Comparison of ENCODE assay signal across 9 cellular contexts in genomic region chr7:154789404-154789803, GRCh38.
DNase-seq lines count a peak whose midpoint lies in the region; ATAC-seq, FAIRE-seq and TF ChIP-seq lines count a peak whose summit lies in the region.
"Had no signal": no experiment of that assay in that cellular context is flagged by ENCODE, and none has a peak within 500 bp of the region (broad histone marks: within the 10 kb centered on the region; RNA-seq: fewer than 3 reads in every experiment).

No MANE protein-coding gene starts in this region.

- no peak overlapping the region for H3K27ac Mint-ChIP-seq in T-helper 17 cell
- H3K27ac Mint-ChIP-seq: CD4-positive, CD25-positive, alpha-beta regulatory T cell had no signal

- no peak overlapping the region for H3K4me3 ChIP-seq in A673 (ENCODE audit: low read depth, low read length, poor library complexity, severe bottlenecking)
- H3K4me3 ChIP-seq in HCT116 (replicated peaks in 1 of 2; ENCODE audit: low read depth in 1 of 2, low read length in 2 of 2) = no peak overlapping the region
- H3K4me3 ChIP-seq in kidney (ENCODE audit: low read length in 2 of 2) = no peak overlapping the region

- ATAC-seq in HCT116 (peak; percentile 71), T-helper 17 cell (no peak), GM18873 (IDR thresholded peaks at IDR 0.05; ENCODE audit: low FRiP score, unreplicated experiment) (no peak)

- H3K9me2 ChIP-seq in HCT116 (ENCODE audit: insufficient read depth) = no peaks in the 10 kb centered on the region

- H2AFZ ChIP-seq in HCT116 (ENCODE audit: low read depth, low read length, poor library complexity, severe bottlenecking) = no peak overlapping the region

- no peaks in the 10 kb centered on the region for H3K36me3 Mint-ChIP-seq in T-helper 17 cell (ENCODE audit: low read depth)
- H3K36me3 Mint-ChIP-seq: CD4-positive, CD25-positive, alpha-beta regulatory T cell had no signal

- DNase-seq in A673 (ENCODE audit: low spot score) (no peak), HCT116 (ENCODE audit: low read depth, low spot score) (peak; percentile 8), RCC 7860 (ENCODE audit: low spot score) (peak; percentile 41), kidney (no peak), 8988T (no peak), HCEC 1CT (no peak), T-helper 17 cell (no peak)
- DNase-seq: CD4-positive, CD25-positive, alpha-beta regulatory T cell had no signal

- H3K4me1 ChIP-seq in A673 (ENCODE audit: insufficient read depth, low read length, poor library complexity, severe bottlenecking) (no peaks in the 10 kb centered on the region), HCT116 (ENCODE audit: control insufficient read depth in 1 of 2, insufficient read depth in 2 of 2, low read length in 2 of 2) (no peaks in the 10 kb centered on the region), kidney (ENCODE audit: control insufficient read depth in 1 of 2, insufficient read depth in 1 of 2, low read depth in 1 of 2, low read length in 2 of 2) (no peaks in the 10 kb centered on the region)

- H3K27me3 ChIP-seq in A673 (replicated peaks; ENCODE audit: insufficient read depth, low read depth, low read length, poor library complexity) (peaks cover 24% of the 10 kb centered on the region), HCT116 (ENCODE audit: insufficient read depth, low read length) (no peaks in the 10 kb centered on the region)

- CTCF ChIA-PET in A673 (lab: Charles Lee) = no interaction called here
- CTCF ChIA-PET in HCT116 (lab: Charles Lee) = no interaction called here

- peaks cover 16% of the 10 kb centered on the region for H3K27me3 Mint-ChIP-seq in T-helper 17 cell

- H3K27ac ChIP-seq in A673 (ENCODE audit: low read depth, low read length, poor library complexity, severe bottlenecking) = no peak overlapping the region
- H3K27ac ChIP-seq in HCT116 (ENCODE audit: low read depth, low read length) = no peak overlapping the region
- H3K27ac ChIP-seq in kidney (ENCODE audit: low read depth in 2 of 2, low read length in 2 of 2) = no peak overlapping the region

- no TSS peak for BruUV-seq in A673 (replicated peaks; lab: Mats Ljungman, UMichigan)
- no TSS peak for BruUV-seq in HCT116 (replicated peaks; lab: Mats Ljungman, UMichigan)

- H3K4me2 ChIP-seq in HCT116 (ENCODE audit: low read length) = no peak overlapping the region

- POLR2A ChIA-PET in A673 (lab: Charles Lee; ENCODE audit: low non-redundant PET) = interaction anchor here (0.6 kb wide), 1 partner anchor 274 kb away, joined by 5 read pairs; no protein-coding TSS in a partner anchor
- POLR2A ChIA-PET in HCT116 (lab: Charles Lee) = no interaction called here

- peak; percentile 34 for TF ChIP-seq CTCF in A673 (conservative IDR thresholded peaks at IDR 0.05; ENCODE audit: low read depth, low read length)
- TF ChIP-seq CTCF in HCT116 (IDR thresholded peaks at IDR 0.05 in 2 of 3, conservative IDR thresholded peaks at IDR 0.05 in 1 of 3; ENCODE audit: borderline replicate concordance in 1 of 3, insufficient read depth in 1 of 3, low read depth in 2 of 3, low read length in 2 of 3) = peak; percentile 10 to 57 (median 50); a peak in 4 of 6 replicates
- TF ChIP-seq CTCF in kidney (IDR thresholded peaks at IDR 0.05; ENCODE audit: borderline replicate concordance, extremely low read depth, insufficient read depth) = peak; percentile 6

- H3K4me3 Mint-ChIP-seq in T-helper 17 cell = no peak overlapping the region
- H3K4me3 Mint-ChIP-seq: CD4-positive, CD25-positive, alpha-beta regulatory T cell had no signal

- no peaks in the 10 kb centered on the region for H3K79me2 ChIP-seq in HCT116 (ENCODE audit: insufficient read depth, low read length)

- peak; percentile 56 for TF ChIP-seq RAD21 in HCT116 (IDR thresholded peaks at IDR 0.05; ENCODE audit: low read depth)

- FAIRE-seq in RCC 7860 (lab: Jason Lieb, UNC) = no peak
- no peak for FAIRE-seq in kidney (lab: Jason Lieb, UNC)

- intact Hi-C loops in A673 (cut with micrococcal nuclease; ENCODE audit: unreplicated experiment) = no loop called here
- intact Hi-C loops in HCT116 (cut with micrococcal nuclease) = no loop called here
- intact Hi-C loops in kidney (cut with DNase I) = no loop called here

- TF ChIP-seq POLR2A in HCT116 (IDR thresholded peaks at IDR 0.05; ENCODE audit: borderline replicate concordance, extremely low read depth, insufficient read depth, insufficient read length) = no peak

- H3K9me3 ChIP-seq in A673 (ENCODE audit: low read depth, low read length, poor library complexity, severe bottlenecking) (no peaks in the 10 kb centered on the region), HCT116 (ENCODE audit: control insufficient read depth in 1 of 2, insufficient read depth in 1 of 2, low read depth in 1 of 2, low read length in 2 of 2) (no peaks in the 10 kb centered on the region; a peak in 1 of 4 replicates), kidney (ENCODE audit: control insufficient read depth in 1 of 2, low read length in 2 of 2) (no peaks in the 10 kb centered on the region), T-helper 17 cell (ENCODE audit: control insufficient read depth, low read length, poor library complexity, severe bottlenecking) (no peaks in the 10 kb centered on the region)

- no peaks in the 10 kb centered on the region for H4K20me1 ChIP-seq in HCT116 (ENCODE audit: insufficient read depth)

- H3K9ac ChIP-seq in HCT116 (ENCODE audit: low read length) = no peak overlapping the region
- no peak overlapping the region for H3K9ac ChIP-seq in kidney (ENCODE audit: low read length in 2 of 2)

- RAD21 ChIA-PET in HCT116 (lab: Charles Lee; ENCODE audit: low non-redundant PET in 1 of 2, low total read pairs in 2 of 2, uncharacterized antibody in 2 of 2, unreplicated experiment in 2 of 2) = no interaction called here

- H3K36me3 ChIP-seq in A673 (ENCODE audit: insufficient read depth, low read length, poor library complexity, severe bottlenecking) = no peaks in the 10 kb centered on the region
- no peaks in the 10 kb centered on the region for H3K36me3 ChIP-seq in HCT116 (ENCODE audit: control insufficient read depth in 1 of 2, insufficient read depth in 2 of 2, low read length in 2 of 2)
- H3K36me3 ChIP-seq in kidney (ENCODE audit: control insufficient read depth in 1 of 2, insufficient read depth in 2 of 2, low read length in 2 of 2) = no peaks in the 10 kb centered on the region

- H3K4me1 Mint-ChIP-seq in T-helper 17 cell = no peaks in the 10 kb centered on the region
- H3K4me1 Mint-ChIP-seq: CD4-positive, CD25-positive, alpha-beta regulatory T cell had no signal

TF ChIP-seq in HCT116, 20 proteins besides CTCF, POLR2A, EP300 and RAD21:
- TF ChIP-seq FOSL1 (IDR thresholded peaks at IDR 0.05; ENCODE audit: low read depth) (no peak), ELF1 (IDR thresholded peaks at IDR 0.05; ENCODE audit: borderline replicate concordance, low read depth) (no peak), ZFX (IDR thresholded peaks at IDR 0.05) (no peak)

Comparison
In these comparisons a context has a peak if more than half of its experiments do, and no peak if none do; other contexts are left out.
1. DNase-seq: peak in HCT116 (single experiment) and RCC 7860 (single experiment); none in A673 (single experiment), kidney (single experiment), 8988T (single experiment), HCEC 1CT (single experiment) and T-helper 17 cell (0 of 3).
2. Peak in every context shown above with its lines, with median percentiles within 50 percentile points of each other: CTCF ChIP-seq.